1 cellular context compared by ENCODE assay signal in genomic region chr6:19664878-19665715, GRCh38.
TF ChIP-seq lines count a peak whose summit lies in the region.

No MANE protein-coding gene starts in this region.

TF ChIP-seq in GM23338, 12 proteins besides CTCF, POLR2A, EP300 and RAD21 (continued from another document):
- TF ChIP-seq REST (IDR thresholded peaks at IDR 0.05; ENCODE audit: unreplicated experiment) (no peak), ZNF114 (CRISPR knock-in tag; IDR thresholded peaks at IDR 0.05) (no peak), EZH2phosphoT487 (IDR thresholded peaks at IDR 0.05; ENCODE audit: unreplicated experiment) (no peak), CREB1 (CRISPR knock-in tag; IDR thresholded peaks at IDR 0.05; ENCODE audit: low read depth) (no peak), JUNB (IDR thresholded peaks at IDR 0.05; ENCODE audit: unreplicated experiment) (no peak), ZNF331 (CRISPR knock-in tag; IDR thresholded peaks at IDR 0.05; ENCODE audit: low read depth) (no peak)
